Comparison of ENCODE assay signal across 17 cellular contexts in the genomic region with DNA sequence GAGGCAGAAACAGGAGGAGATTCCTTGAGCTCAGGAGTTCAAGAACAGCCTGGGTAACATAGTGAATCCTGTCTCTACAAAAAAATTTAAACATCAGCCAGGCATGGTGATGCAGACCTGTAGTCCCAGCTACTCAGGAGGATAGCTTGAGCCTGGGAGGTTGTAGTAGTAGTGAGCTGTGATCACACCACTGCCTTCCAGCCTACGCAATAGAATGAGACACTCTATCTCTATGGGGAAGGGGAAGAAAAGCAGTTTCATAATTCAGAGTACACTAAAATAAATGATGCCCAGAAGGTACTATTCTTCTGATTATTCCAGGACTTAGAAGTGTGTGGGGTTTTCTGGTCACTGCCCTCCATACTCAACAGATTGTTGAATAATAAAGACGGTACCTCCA.
"Had no signal": no experiment of that assay in that cellular context is flagged by ENCODE, and none has a peak within 500 bp of the region (broad histone marks: within the 10 kb centered on the region; RNA-seq: fewer than 3 reads in every experiment).

No MANE protein-coding gene starts in this region.

- DNase-seq: activated CD4-positive, CD25-positive, alpha-beta regulatory T cell treated with anti-CD3 and anti-CD28 coated beads, Interleukin-2, amount 50 U/mL, for 72 hours; activated CD8-positive, alpha-beta memory T cell treated with anti-CD3 and anti-CD28 coated beads for 24 hours; activated CD8-positive, alpha-beta memory T cell treated with anti-CD3 and anti-CD28 coated beads, Interleukin-2, amount 50 U/mL, for 48 hours; activated effector memory CD4-positive, alpha-beta T cell treated with anti-CD3 and anti-CD28 coated beads, Interleukin-2, amount 50 U/mL, for 16 hours; activated naive CD4-positive, alpha-beta T cell treated with anti-CD3 and anti-CD28 coated beads, Interleukin-2, amount 50 U/mL, for 16 hours; activated T-cell treated with anti-CD3 and anti-CD28 coated beads, Interleukin-2, amount 50 U/mL, for 72 hours; adrenal gland; dermis blood vessel endothelial cell; effector memory CD4-positive, alpha-beta T cell; mucosa of descending colon; naive thymus-derived CD8-positive, alpha-beta T cell; ovary; psoas muscle; right cardiac atrium; stimulated activated CD4-positive, alpha-beta T cell treated with anti-CD3 and anti-CD28 coated beads, Interleukin-2, amount 100 ng/mL, for 24 hours; stomach; testis had no signal

- H3K27ac ChIP-seq: adrenal gland, ovary, psoas muscle, stomach, testis had no signal

- H3K4me1 ChIP-seq: testis had no signal

- H3K4me3 ChIP-seq: adrenal gland, mucosa of descending colon, ovary, psoas muscle, stomach, testis had no signal

- ATAC-seq: activated T-cell treated with anti-CD3 and anti-CD28 coated beads, Interleukin-2, amount 50 U/mL, for 72 hours; mucosa of descending colon; naive thymus-derived CD8-positive, alpha-beta T cell; psoas muscle; right cardiac atrium had no signal

- H3K36me3 ChIP-seq: adrenal gland, ovary, stomach had no signal

- H3K27me3 ChIP-seq: adrenal gland, ovary, stomach, testis had no signal

- H3K9me3 ChIP-seq: adrenal gland, mucosa of descending colon, ovary, psoas muscle, stomach, testis had no signal
